8 cellular contexts compared by ENCODE assay signal in genomic region chr1:165598676-165599059, GRCh38. TPM values are rescaled to one million over a fixed set of nuclear protein-coding genes. Genes with fewer than 3 reads are reported as not detected.
DNase-seq lines count a peak whose midpoint lies in the region; ATAC-seq and TF ChIP-seq lines count a peak whose summit lies in the region.

No MANE protein-coding gene starts in this region.

- H3K4me3 ChIP-seq in Caco-2 (ENCODE audit: low read depth, low read length) (peak overlapping the region; percentile 64), NB4 (ENCODE audit: low read depth, low read length) (peak overlapping the region; percentile 68)

- TF ChIP-seq CTCF in Caco-2 (IDR thresholded peaks at IDR 0.05; ENCODE audit: insufficient read depth in 1 of 2, low read depth in 1 of 2, low read length in 1 of 2, severe bottlenecking in 1 of 2, unreplicated experiment in 1 of 2), result no peak
- no peak for TF ChIP-seq CTCF in NB4 (IDR thresholded peaks at IDR 0.05; ENCODE audit: low read depth, low read length)

- peak overlapping the region; percentile 76 for H3K27ac ChIP-seq in cingulate gyrus (ENCODE audit: low read depth, low read length)

- 0 out of 2 replicates have a peak, but pooled peaks cover 1% of the 10 kb centered on the region for H3K27me3 ChIP-seq in Caco-2 (replicated peaks; ENCODE audit: control insufficient read depth, insufficient read depth, low read length)

- H3K36me3 ChIP-seq in Caco-2 (ENCODE audit: control insufficient read depth, insufficient read depth, low read length), result no peaks in the 10 kb centered on the region

- H3K27me3 Mint-ChIP-seq in Caco-2 (ENCODE audit: insufficient read depth, unreplicated experiment), result peaks cover 4% of the 10 kb centered on the region
- peaks cover 9 to 38% (median 14%) of the 10 kb centered on the region in 5 donors for H3K27me3 Mint-ChIP-seq in naive thymus-derived CD8-positive, alpha-beta T cell

- ATAC-seq in naive thymus-derived CD8-positive, alpha-beta T cell, result no peak
- no peak for ATAC-seq in sciatic nerve

- H3K4me1 ChIP-seq in Caco-2, result no peaks in the 10 kb centered on the region

- H3K9me3 Mint-ChIP-seq in Caco-2 (ENCODE audit: unreplicated experiment), result no peaks in the 10 kb centered on the region
- no peaks in the 10 kb centered on the region for H3K9me3 Mint-ChIP-seq in naive thymus-derived CD8-positive, alpha-beta T cell

- H3K4me1 Mint-ChIP-seq in Caco-2 (ENCODE audit: low read depth, unreplicated experiment), result peaks cover 20% of the 10 kb centered on the region
- H3K4me1 Mint-ChIP-seq in naive thymus-derived CD8-positive, alpha-beta T cell, result peaks cover 12 to 27% (median 22%) of the 10 kb centered on the region in 4 donors

- POLR2A ChIA-PET in Caco-2 (lab: Charles Lee), result interaction anchor here (1.1 kb wide), 1 partner anchor 32 kb away, joined by 3 read pairs; no protein-coding TSS in a partner anchor
- POLR2A ChIA-PET in naive thymus-derived CD8-positive, alpha-beta T cell (lab: Charles Lee), result interaction anchor here (1.8 to 2.1 kb wide), 2 partner anchors 32 to 170 kb away, joined by 8 to 11 read pairs; partner anchors contain the start of genes MGST3 and TMCO1

- peak overlapping the region; percentile 95 for H3K4me3 Mint-ChIP-seq in Caco-2 (ENCODE audit: unreplicated experiment)
- H3K4me3 Mint-ChIP-seq in naive thymus-derived CD8-positive, alpha-beta T cell, result peak overlapping the region; percentile 83 to 97 (median 91)

- intact Hi-C loops in Caco-2 (cut with micrococcal nuclease; ENCODE audit: unreplicated experiment) (loop anchor here (10.0 kb wide), 1 partner anchor 344 kb away; no protein-coding TSS in a partner anchor), posterior cingulate gyrus (cut with DNase I) (loop anchor here (10.0 kb wide), 1 partner anchor 454 kb away; no protein-coding TSS in a partner anchor), sciatic nerve (cut with DNase I) (no loop called here)

- TF ChIP-seq POLR2A in NB4 (IDR thresholded peaks at IDR 0.05; ENCODE audit: extremely low read depth, insufficient read length), result no peak

- peaks cover 4% of the 10 kb centered on the region for H3K36me3 Mint-ChIP-seq in Caco-2 (ENCODE audit: insufficient read depth, unreplicated experiment)
- H3K36me3 Mint-ChIP-seq in naive thymus-derived CD8-positive, alpha-beta T cell, result no peaks in the 10 kb centered on the region

- no TSS peak for BruUV-seq in Caco-2 (replicated peaks; lab: Mats Ljungman, UMichigan)

- no peaks in the 10 kb centered on the region for H3K9me3 ChIP-seq in Caco-2

- peak overlapping the region; percentile 88 for H3K27ac Mint-ChIP-seq in Caco-2 (ENCODE audit: unreplicated experiment)
- H3K27ac Mint-ChIP-seq in naive thymus-derived CD8-positive, alpha-beta T cell, result peak overlapping the region in 9 of 10 donors; percentile 80 to 94 (median 91)

- CTCF ChIA-PET in Caco-2 (lab: Charles Lee), result no interaction called here

- DNase-seq in Caco-2 (no peak), NB4 (ENCODE audit: low read depth) (no peak), posterior cingulate gyrus (no peak), sciatic nerve (ENCODE audit: low spot score) (no peak)
- no peak for DNase-seq in naive thymus-derived CD8-positive, alpha-beta T cell
- no peak for DNase-seq in stimulated activated CD4-positive, alpha-beta T cell treated with anti-CD3 and anti-CD28 coated beads, Interleukin-15, amount 100 ng/mL, for 24 hours
- no peak for DNase-seq in stimulated activated CD4-positive, alpha-beta T cell treated with anti-CD3 and anti-CD28 coated beads, Interleukin-4, amount 100 ng/mL, for 4 hours

RNA-seq across cellular contexts. Expression of gene MGST3, which starts 32.4 kb away (rescaled TPM):
- total RNA-seq in Caco-2 (2022), result 173 and 193 TPM in 2 replicates
- total RNA-seq in naive thymus-derived CD8-positive, alpha-beta T cell, result 10 to 100 TPM; 64.6 to 66.6 TPM
- 100 to 1,000 TPM in 2 of 3 donors, 10 to 100 TPM in 1; 95.3 to 160 (median 116) TPM for polyA plus RNA-seq in naive thymus-derived CD8-positive, alpha-beta T cell
- 142 TPM for total RNA-seq in sciatic nerve

RNA-seq across cellular contexts. Expression of gene LRRC52, which starts 54.9 kb away (rescaled TPM):
- total RNA-seq in Caco-2 (2022) (not detected in 2 replicates), sciatic nerve (not detected)
- not detected for total RNA-seq in naive thymus-derived CD8-positive, alpha-beta T cell
- polyA plus RNA-seq in naive thymus-derived CD8-positive, alpha-beta T cell, result not detected
